22 cellular contexts compared by ENCODE assay signal in the genomic region with DNA sequence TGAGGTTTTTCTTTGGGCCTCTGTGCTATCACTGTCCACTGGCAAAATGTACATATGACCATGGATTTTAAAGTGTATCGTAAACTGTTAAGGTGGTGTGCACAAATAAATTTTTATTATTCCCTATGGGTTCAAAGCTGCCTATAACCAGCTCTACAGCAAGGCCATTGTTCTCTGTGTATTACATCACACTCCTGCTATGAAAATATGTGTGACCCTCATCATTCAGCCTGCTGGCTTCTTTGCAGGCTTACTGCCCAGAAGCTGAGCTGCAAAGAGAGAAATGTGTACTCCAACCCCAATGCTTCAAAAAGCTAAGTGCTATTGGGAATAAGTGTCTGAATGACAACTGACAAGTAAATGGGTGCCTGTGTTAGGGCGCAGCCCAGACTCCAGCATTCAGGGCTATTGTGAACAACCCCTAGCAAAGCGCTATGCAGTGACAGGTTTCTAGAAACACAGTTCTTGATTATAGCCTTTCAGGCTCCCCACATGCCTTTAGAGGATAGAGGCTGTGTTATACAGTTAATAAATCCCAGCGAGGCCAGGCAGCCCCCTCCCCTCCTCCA.
A peak's percentile ranks its signal among the peaks of the same experiment; 100 is the strongest.
DNase-seq lines count a peak whose midpoint lies in the region; ATAC-seq, FAIRE-seq and TF ChIP-seq lines count a peak whose summit lies in the region.
"Had no signal": no experiment of that assay in that cellular context is flagged by ENCODE, and none has a peak within 500 bp of the region (broad histone marks: within the 10 kb centered on the region; RNA-seq: fewer than 3 reads in every experiment).

No MANE protein-coding gene starts in this region.

- TF ChIP-seq EP300 in neural cell (conservative IDR thresholded peaks at IDR 0.05; ENCODE audit: poor library complexity, severe bottlenecking) = peak; percentile 90

- H4K20me1 ChIP-seq in astrocyte (ENCODE audit: insufficient read depth, low read length) (no peaks in the 10 kb centered on the region), neural cell (ENCODE audit: insufficient read depth) (no peaks in the 10 kb centered on the region)

- H3K27me3 ChIP-seq in astrocyte (ENCODE audit: insufficient read depth, low read length) (no peaks in the 10 kb centered on the region), dorsolateral prefrontal cortex (peaks cover 0 to 65% (median 14%) of the 10 kb centered on the region in 45 donors), neural cell (ENCODE audit: insufficient read depth, low read depth, low read length) (no peaks in the 10 kb centered on the region)
- H3K27me3 ChIP-seq in CD4-positive, alpha-beta memory T cell (ENCODE audit: insufficient read depth, low read length) = no peaks in the 10 kb centered on the region
- H3K27me3 ChIP-seq: BE2C had no signal

- peak; percentile 8 for DNase-seq in astrocyte (ENCODE audit: low read depth)
- DNase-seq in dorsolateral prefrontal cortex = no peak
- no peak for DNase-seq in DMS53 (lab: John Stamatoyannopoulos, UW)
- DNase-seq in activated T-cell treated with anti-CD3 and anti-CD28 coated beads for 4 hours = no peak
- DNase-seq in CD4-positive, alpha-beta memory T cell = no peak
- DNase-seq: BE2C; Caco-2; CD4-positive, CD25-positive, alpha-beta regulatory T cell; HCEC 1CT; NCI-H1105; NCI-H146; NCI-H2029; NCI-H345; NCI-H524 treated with DMSO at 0.1 percent for 48 hours; OCI-M1 had no signal

- POLR2A ChIA-PET in CD4-positive, alpha-beta memory T cell (lab: Charles Lee; ENCODE audit: partially characterized antibody) = no interaction called here

- no peaks in the 10 kb centered on the region for H3K36me3 Mint-ChIP-seq in astrocyte (ENCODE audit: low read depth, unreplicated experiment)
- H3K36me3 Mint-ChIP-seq in CD4-positive, alpha-beta memory T cell = no peaks in the 10 kb centered on the region
- H3K36me3 Mint-ChIP-seq: CD4-positive, CD25-positive, alpha-beta regulatory T cell; IgD-negative memory B cell had no signal

- TF ChIP-seq RAD21 in neural cell (conservative IDR thresholded peaks at IDR 0.05) = peak; percentile 48

- intact Hi-C loops in dorsolateral prefrontal cortex (cut with DNase I) = loop anchor here (10.0 kb wide), 3 partner anchors 217 to 417 kb away; a partner anchor contains a TSS
- intact Hi-C loops in CD4-positive, alpha-beta memory T cell (cut with micrococcal nuclease) = no loop called here

- FAIRE-seq in astrocyte (lab: Jason Lieb, UNC) = no peak
- FAIRE-seq: A549, GM12891 had no signal

- H3K4me1 Mint-ChIP-seq in astrocyte (ENCODE audit: low read depth, unreplicated experiment) = no peaks in the 10 kb centered on the region
- no peaks in the 10 kb centered on the region for H3K4me1 Mint-ChIP-seq in CD4-positive, alpha-beta memory T cell
- H3K4me1 Mint-ChIP-seq: CD4-positive, CD25-positive, alpha-beta regulatory T cell; GM23338; IgD-negative memory B cell had no signal

- H3K9me2 ChIP-seq in neural cell (ENCODE audit: insufficient read depth, low read length) = no peaks in the 10 kb centered on the region

- H3K36me3 ChIP-seq in astrocyte (ENCODE audit: insufficient read depth, low read length) = no peaks in the 10 kb centered on the region
- H3K36me3 ChIP-seq in neural cell (ENCODE audit: insufficient read depth, low read length) = no peaks in the 10 kb centered on the region
- no peaks in the 10 kb centered on the region for H3K36me3 ChIP-seq in CD4-positive, alpha-beta memory T cell (ENCODE audit: insufficient read depth, low read length)
- H3K36me3 ChIP-seq: BE2C had no signal

- H3K79me2 ChIP-seq in astrocyte (ENCODE audit: insufficient read depth, low read length) (no peaks in the 10 kb centered on the region), neural cell (replicated peaks; ENCODE audit: insufficient read depth, low read length) (no peaks in the 10 kb centered on the region)

- no peak for TF ChIP-seq CTCF in astrocyte (IDR thresholded peaks at IDR 0.05; ENCODE audit: insufficient read depth, low read depth, low read length)
- no peak for TF ChIP-seq CTCF in dorsolateral prefrontal cortex (IDR thresholded peaks at IDR 0.05 in 54 of 56, conservative IDR thresholded peaks at IDR 0.05 in 2 of 56; ENCODE audit: low read depth in 1 of 56, partially characterized antibody in 56 of 56)
- no peak for TF ChIP-seq CTCF in neural cell (IDR thresholded peaks at IDR 0.05; ENCODE audit: poor library complexity, severe bottlenecking)

- H3K9me3 ChIP-seq in astrocyte (ENCODE audit: insufficient read depth, low read depth, low read length) (no peaks in the 10 kb centered on the region), neural cell (ENCODE audit: low read length) (no peaks in the 10 kb centered on the region)
- no peaks in the 10 kb centered on the region for H3K9me3 ChIP-seq in CD4-positive, alpha-beta memory T cell (ENCODE audit: control insufficient read depth in 1 of 2, low read length in 2 of 2)
- H3K9me3 ChIP-seq: A549, BE2C, Caco-2 had no signal

- H2AFZ ChIP-seq in astrocyte (ENCODE audit: low read depth, low read length) = no peak overlapping the region
- peak overlapping the region; percentile 21 for H2AFZ ChIP-seq in neural cell (ENCODE audit: low read depth, low read length)
- H2AFZ ChIP-seq: GM23338 had no signal

- H3K4me3 Mint-ChIP-seq in astrocyte (ENCODE audit: unreplicated experiment) = no peak overlapping the region
- H3K4me3 Mint-ChIP-seq in CD4-positive, alpha-beta memory T cell = no peak overlapping the region
- H3K4me3 Mint-ChIP-seq: CD4-positive, CD25-positive, alpha-beta regulatory T cell; GM23338; IgD-negative memory B cell had no signal

- no peak for ATAC-seq in HG02981 (IDR thresholded peaks at IDR 0.05; ENCODE audit: unreplicated experiment)
- ATAC-seq: A549, GM23338, Right ventricle myocardium inferior had no signal

- no peaks in the 10 kb centered on the region for H3K27me3 Mint-ChIP-seq in astrocyte (ENCODE audit: low read depth, unreplicated experiment)
- no peaks in the 10 kb centered on the region for H3K27me3 Mint-ChIP-seq in CD4-positive, alpha-beta memory T cell
- H3K27me3 Mint-ChIP-seq: CD4-positive, CD25-positive, alpha-beta regulatory T cell; IgD-negative memory B cell had no signal

- H3K4me3 ChIP-seq in astrocyte (ENCODE audit: insufficient read depth, low read depth, low read length) (no peak overlapping the region), dorsolateral prefrontal cortex (no peak overlapping the region), neural cell (ENCODE audit: low read length) (peak overlapping the region; percentile 13)
- no peak overlapping the region for H3K4me3 ChIP-seq in CD4-positive, alpha-beta memory T cell (ENCODE audit: low read length in 2 of 2)
- H3K4me3 ChIP-seq: A549, GM23338 had no signal

- H3K4me2 ChIP-seq in astrocyte (ENCODE audit: low read length) = no peak overlapping the region
- H3K4me2 ChIP-seq in neural cell (ENCODE audit: low read length) = no peak overlapping the region
- H3K4me2 ChIP-seq: A549, GM23338 had no signal

- no peak overlapping the region for H3K27ac ChIP-seq in astrocyte (ENCODE audit: low read depth, low read length)
- peak overlapping the region in 31 of 59 donors; percentile 16 to 78 (median 49) for H3K27ac ChIP-seq in dorsolateral prefrontal cortex
- H3K27ac ChIP-seq in neural cell (ENCODE audit: low read length) = peak overlapping the region; percentile 90
- no peak overlapping the region for H3K27ac ChIP-seq in CD4-positive, alpha-beta memory T cell (ENCODE audit: low read depth, low read length)
- H3K27ac ChIP-seq: A549 had no signal

- no peak overlapping the region for H3K9ac ChIP-seq in astrocyte (ENCODE audit: low read length)
- H3K9ac ChIP-seq in neural cell (ENCODE audit: low read length) = peak overlapping the region; percentile 56

- no peaks in the 10 kb centered on the region for H3K9me3 Mint-ChIP-seq in astrocyte (ENCODE audit: unreplicated experiment)
- no peaks in the 10 kb centered on the region for H3K9me3 Mint-ChIP-seq in CD4-positive, alpha-beta memory T cell
- H3K9me3 Mint-ChIP-seq: CD4-positive, CD25-positive, alpha-beta regulatory T cell; GM23338; IgD-negative memory B cell had no signal

- H3F3A ChIP-seq in neural cell (ENCODE audit: insufficient read depth, low read length, poor library complexity, severe bottlenecking) = no peaks in the 10 kb centered on the region

- CTCF ChIA-PET in CD4-positive, alpha-beta memory T cell (lab: Charles Lee; ENCODE audit: partially characterized antibody) = no interaction called here

- H3K27ac Mint-ChIP-seq in astrocyte (ENCODE audit: unreplicated experiment) = no peak overlapping the region
- H3K27ac Mint-ChIP-seq in CD4-positive, alpha-beta memory T cell = no peak overlapping the region
- H3K27ac Mint-ChIP-seq: CD4-positive, CD25-positive, alpha-beta regulatory T cell; GM23338; IgD-negative memory B cell had no signal

- H3K4me1 ChIP-seq in astrocyte (ENCODE audit: insufficient read depth, low read length) = no peaks in the 10 kb centered on the region
- H3K4me1 ChIP-seq in CD4-positive, alpha-beta memory T cell (ENCODE audit: insufficient read depth, low read length) = no peaks in the 10 kb centered on the region
- H3K4me1 ChIP-seq: A549, BE2C, Caco-2 had no signal

TF ChIP-seq in neural cell, 6 proteins besides CTCF, POLR2A, EP300 and RAD21 (continues in another document):
- peak; percentile 72 for TF ChIP-seq POLR2AphosphoS5 (IDR thresholded peaks at IDR 0.05)
- TF ChIP-seq, protein P1, sequence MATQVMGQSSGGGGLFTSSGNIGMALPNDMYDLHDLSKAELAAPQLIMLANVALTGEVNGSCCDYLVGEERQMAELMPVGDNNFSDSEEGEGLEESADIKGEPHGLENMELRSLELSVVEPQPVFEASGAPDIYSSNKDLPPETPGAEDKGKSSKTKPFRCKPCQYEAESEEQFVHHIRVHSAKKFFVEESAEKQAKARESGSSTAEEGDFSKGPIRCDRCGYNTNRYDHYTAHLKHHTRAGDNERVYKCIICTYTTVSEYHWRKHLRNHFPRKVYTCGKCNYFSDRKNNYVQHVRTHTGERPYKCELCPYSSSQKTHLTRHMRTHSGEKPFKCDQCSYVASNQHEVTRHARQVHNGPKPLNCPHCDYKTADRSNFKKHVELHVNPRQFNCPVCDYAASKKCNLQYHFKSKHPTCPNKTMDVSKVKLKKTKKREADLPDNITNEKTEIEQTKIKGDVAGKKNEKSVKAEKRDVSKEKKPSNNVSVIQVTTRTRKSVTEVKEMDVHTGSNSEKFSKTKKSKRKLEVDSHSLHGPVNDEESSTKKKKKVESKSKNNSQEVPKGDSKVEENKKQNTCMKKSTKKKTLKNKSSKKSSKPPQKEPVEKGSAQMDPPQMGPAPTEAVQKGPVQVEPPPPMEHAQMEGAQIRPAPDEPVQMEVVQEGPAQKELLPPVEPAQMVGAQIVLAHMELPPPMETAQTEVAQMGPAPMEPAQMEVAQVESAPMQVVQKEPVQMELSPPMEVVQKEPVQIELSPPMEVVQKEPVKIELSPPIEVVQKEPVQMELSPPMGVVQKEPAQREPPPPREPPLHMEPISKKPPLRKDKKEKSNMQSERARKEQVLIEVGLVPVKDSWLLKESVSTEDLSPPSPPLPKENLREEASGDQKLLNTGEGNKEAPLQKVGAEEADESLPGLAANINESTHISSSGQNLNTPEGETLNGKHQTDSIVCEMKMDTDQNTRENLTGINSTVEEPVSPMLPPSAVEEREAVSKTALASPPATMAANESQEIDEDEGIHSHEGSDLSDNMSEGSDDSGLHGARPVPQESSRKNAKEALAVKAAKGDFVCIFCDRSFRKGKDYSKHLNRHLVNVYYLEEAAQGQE (IDR thresholded peaks at IDR 0.05; ENCODE audit: borderline replicate concordance) = peak; percentile 63
- TF ChIP-seq EZH2 (IDR thresholded peaks at IDR 0.05; ENCODE audit: borderline replicate concordance, insufficient read depth, low read length, poor library complexity, severe bottlenecking) = no peak

Comparison
In these comparisons a context has a peak if more than half of its experiments do, and no peak if none do; other contexts are left out.
1. H3K27ac ChIP-seq: peak in dorsolateral prefrontal cortex (31 of 59) and neural cell (single experiment); none in astrocyte (single experiment) and CD4-positive, alpha-beta memory T cell (single experiment).